8 cellular contexts compared by ENCODE assay signal in genomic region chr17:77318491-77319210, GRCh38.
DNase-seq lines count a peak whose midpoint lies in the region; ATAC-seq and TF ChIP-seq lines count a peak whose summit lies in the region.

No MANE protein-coding gene starts in this region.

- DNase-seq in GDM1 (lab: John Stamatoyannopoulos, UW) (peak; percentile 11), RWPE1 (ENCODE audit: low spot score) (no peak), fibroblast of lung (ENCODE audit: low read depth in 2 of 2) (peak; percentile 38 to 39), sciatic nerve (ENCODE audit: low spot score) (peak; percentile 75), epidermal melanocyte (ENCODE audit: insufficient read length, low spot score) (no peak), GM23338 (ENCODE audit: low spot score) (no peak), NCI-H526 (lab: John Stamatoyannopoulos, UW) (no peak), COLO668 (lab: John Stamatoyannopoulos, UW; ENCODE audit: unreplicated experiment) (no peak)

- no peak overlapping the region for H2AFZ ChIP-seq in fibroblast of lung (ENCODE audit: low read length)
- H2AFZ ChIP-seq in GM23338, result no peak overlapping the region

- peaks cover 41% of the 10 kb centered on the region for H3K4me1 Mint-ChIP-seq in GM23338

- peak overlapping the region in 3 of 4 experiments; percentile 22 to 82 (median 72) for H3K4me3 ChIP-seq in fibroblast of lung (replicated peaks in 1 of 4; ENCODE audit: control extremely low read depth in 1 of 4, insufficient read depth in 1 of 4, low read depth in 3 of 4, low read length in 4 of 4)
- H3K4me3 ChIP-seq in GM23338, result no peak overlapping the region

- no peaks in the 10 kb centered on the region for H4K20me1 ChIP-seq in fibroblast of lung (ENCODE audit: control insufficient read depth, extremely low read depth, insufficient read depth, low read length)
- H4K20me1 ChIP-seq in GM23338 (replicated peaks; ENCODE audit: insufficient read depth), result peaks cover 5% of the 10 kb centered on the region; the same call in 1 of the 2 replicates

- no peaks in the 10 kb centered on the region for H3K9me2 ChIP-seq in GM23338 (ENCODE audit: insufficient read depth)

- ATAC-seq in sciatic nerve (no peak), GM23338 (no peak)

- CTCF ChIA-PET in RWPE1 (lab: Yijun Ruan, JAX), result interaction anchor here (0.5 to 0.7 kb wide), 2 partner anchors 64 to 264 kb away, joined by 5 read pairs; no protein-coding TSS in a partner anchor

- peak overlapping the region; percentile 69 for H3K9ac ChIP-seq in fibroblast of lung (ENCODE audit: insufficient read depth, low read length)

- no peak overlapping the region for H3K27ac Mint-ChIP-seq in GM23338

- H3K27ac ChIP-seq in RWPE1 (peak overlapping the region; percentile 100), fibroblast of lung (ENCODE audit: insufficient read depth, low read length) (peak overlapping the region; percentile 98), GM23338 (ENCODE audit: low read depth) (no peak overlapping the region)

- no peaks in the 10 kb centered on the region for H3K36me3 ChIP-seq in fibroblast of lung (ENCODE audit: control insufficient read depth, insufficient read depth, low read length)
- no peaks in the 10 kb centered on the region for H3K36me3 ChIP-seq in GM23338 (ENCODE audit: insufficient read depth)

- TF ChIP-seq CTCF in RWPE1 (conservative IDR thresholded peaks at IDR 0.05; ENCODE audit: low read depth), result no peak
- TF ChIP-seq CTCF in fibroblast of lung (conservative IDR thresholded peaks at IDR 0.05 in 1 of 2, IDR thresholded peaks at IDR 0.05 in 1 of 2; ENCODE audit: low read depth in 1 of 2, low read length in 2 of 2), result no peak
- no peak for TF ChIP-seq CTCF in GM23338 (conservative IDR thresholded peaks at IDR 0.05; ENCODE audit: low read depth in 2 of 2)

- peaks cover 10% of the 10 kb centered on the region for H3K27me3 Mint-ChIP-seq in GM23338 (ENCODE audit: insufficient read depth, low read depth, poor library complexity)

- POLR2A ChIA-PET in RWPE1 (lab: Yijun Ruan, JAX; ENCODE audit: low non-redundant PET), result no interaction called here

- H3K4me2 ChIP-seq in fibroblast of lung (ENCODE audit: extremely low read depth, insufficient read depth, low read length) (peak overlapping the region; percentile 79), GM23338 (no peak overlapping the region)

- peaks cover 27% of the 10 kb centered on the region for H3K4me1 ChIP-seq in fibroblast of lung (ENCODE audit: control insufficient read depth, extremely low read depth, insufficient read depth, low read length)
- peaks cover 9% of the 10 kb centered on the region for H3K4me1 ChIP-seq in GM23338 (ENCODE audit: insufficient read depth)

- no peaks in the 10 kb centered on the region; the same call in 2 of the 3 replicates for H3K36me3 Mint-ChIP-seq in GM23338 (ENCODE audit: low read depth)

- no peak overlapping the region for H3K4me3 Mint-ChIP-seq in GM23338

- intact Hi-C loops in sciatic nerve (cut with DNase I), result no loop called here

- no peaks in the 10 kb centered on the region for H3K27me3 ChIP-seq in fibroblast of lung (ENCODE audit: control insufficient read depth, insufficient read depth, low read length)
- no peaks in the 10 kb centered on the region for H3K27me3 ChIP-seq in GM23338 (ENCODE audit: insufficient read depth)

- H3K79me2 ChIP-seq in fibroblast of lung (ENCODE audit: control insufficient read depth, insufficient read depth, low read length), result peaks cover 25% of the 10 kb centered on the region
- no peaks in the 10 kb centered on the region; the same call in 1 of the 2 replicates for H3K79me2 ChIP-seq in GM23338 (replicated peaks; ENCODE audit: insufficient read depth)

- no peaks in the 10 kb centered on the region for H3F3A ChIP-seq in GM23338 (replicated peaks; ENCODE audit: low read depth)

- H3K9me3 ChIP-seq in fibroblast of lung (ENCODE audit: control insufficient read depth, insufficient read depth, low read depth, low read length), result no peaks in the 10 kb centered on the region

- no peaks in the 10 kb centered on the region for H3K9me3 Mint-ChIP-seq in GM23338

TF ChIP-seq in GM23338, 12 proteins besides CTCF, POLR2A, EP300 and RAD21 (continues in another document):
- TF ChIP-seq NANOG (IDR thresholded peaks at IDR 0.05; ENCODE audit: borderline replicate concordance) (no peak), ETS1 (IDR thresholded peaks at IDR 0.05) (no peak), ZNF331 (CRISPR knock-in tag; IDR thresholded peaks at IDR 0.05; ENCODE audit: low read depth) (no peak), EZH2phosphoT487 (IDR thresholded peaks at IDR 0.05; ENCODE audit: unreplicated experiment) (no peak), POLR2AphosphoS5 (IDR thresholded peaks at IDR 0.05; ENCODE audit: low read depth) (no peak), REST (IDR thresholded peaks at IDR 0.05; ENCODE audit: unreplicated experiment) (no peak), STAT1 (IDR thresholded peaks at IDR 0.05; ENCODE audit: unreplicated experiment) (no peak), JUNB (IDR thresholded peaks at IDR 0.05; ENCODE audit: unreplicated experiment) (no peak), ZNF114 (CRISPR knock-in tag; IDR thresholded peaks at IDR 0.05) (no peak), CREB1 (CRISPR knock-in tag; IDR thresholded peaks at IDR 0.05; ENCODE audit: low read depth) (no peak), EZH2 (IDR thresholded peaks at IDR 0.05; ENCODE audit: low read depth, unreplicated experiment) (no peak)

Comparison
In these comparisons a context has a peak if more than half of its experiments do, and no peak if none do; other contexts are left out.
1. DNase-seq: peak in GDM1 (single experiment), fibroblast of lung (2 of 2) and sciatic nerve (single experiment); none in RWPE1 (single experiment), epidermal melanocyte (single experiment), GM23338 (single experiment), NCI-H526 (0 of 2) and COLO668 (single experiment).